ENCODE assay signal across 29 cellular contexts in the genomic region with DNA sequence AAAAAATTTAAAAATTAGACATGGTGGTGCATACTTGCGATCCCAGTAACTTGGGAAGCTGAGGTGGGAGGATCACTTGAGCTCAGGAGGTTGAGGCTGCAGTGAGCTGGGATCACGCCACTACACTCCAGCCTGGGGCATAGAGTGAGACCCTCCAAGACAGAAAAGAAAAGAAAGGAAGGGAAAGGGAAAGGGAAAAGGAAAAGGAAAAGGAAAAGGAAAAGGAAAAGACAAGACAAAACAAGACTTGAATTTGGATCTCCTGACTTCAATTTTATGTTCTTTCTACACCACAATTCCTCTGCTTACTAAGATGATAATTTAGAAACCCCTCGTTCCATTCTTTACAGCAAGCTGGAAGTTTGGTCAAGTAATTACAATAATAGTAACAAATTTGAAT.
"Had no signal": no experiment of that assay in that cellular context is flagged by ENCODE, and none has a peak within 500 bp of the region (broad histone marks: within the 10 kb centered on the region; RNA-seq: fewer than 3 reads in every experiment).

No MANE protein-coding gene starts in this region.

- H3K36me3 ChIP-seq: neural progenitor cell, ovary, right lobe of liver, sigmoid colon, suprapubic skin, tibial artery, transverse colon, upper lobe of right lung, uterus had no signal

- H3K4me2 ChIP-seq: neural progenitor cell had no signal

- H3K9me3 Mint-ChIP-seq: naive thymus-derived CD4-positive, alpha-beta T cell; nephron; neural progenitor cell; stimulated activated memory B cell treated with anti-CD40 and anti-IgM and Interleukin-4, amounts not matched to agents 10 μg/mL and 1 μg/mL and 100 μg/mL, for 72 hours; stimulated activated naive CD8-positive, alpha-beta T cell treated with anti-CD3 and anti-CD28 coated beads, Interleukin-15, amount 100 ng/mL, for 72 hours; type B pancreatic cell had no signal

- H3K4me1 Mint-ChIP-seq: stimulated activated memory B cell treated with anti-CD40 and anti-IgM and Interleukin-4, amounts not matched to agents 10 μg/mL and 1 μg/mL and 100 μg/mL, for 72 hours; stimulated activated naive CD8-positive, alpha-beta T cell treated with anti-CD3 and anti-CD28 coated beads, Interleukin-15, amount 100 ng/mL, for 72 hours had no signal

- H3K4me1 ChIP-seq: neural progenitor cell, parathyroid adenoma, psoas muscle, sigmoid colon, suprapubic skin, testis, transverse colon, upper lobe of right lung, uterus had no signal

- H3K27ac ChIP-seq: neural progenitor cell, ovary, parathyroid adenoma, psoas muscle, right lobe of liver, sigmoid colon, suprapubic skin, testis, tibial artery, transverse colon, upper lobe of right lung, uterus had no signal

- H3K27me3 ChIP-seq: neural progenitor cell, ovary, right lobe of liver, sigmoid colon, suprapubic skin, testis, tibial artery, transverse colon, upper lobe of right lung, uterus had no signal

- H3K4me3 Mint-ChIP-seq: naive thymus-derived CD4-positive, alpha-beta T cell; nephron; neural progenitor cell; stimulated activated memory B cell treated with anti-CD40 and anti-IgM and Interleukin-4, amounts not matched to agents 10 μg/mL and 1 μg/mL and 100 μg/mL, for 72 hours; stimulated activated naive CD8-positive, alpha-beta T cell treated with anti-CD3 and anti-CD28 coated beads, Interleukin-15, amount 100 ng/mL, for 72 hours; type B pancreatic cell had no signal

- H2AFZ ChIP-seq: neural progenitor cell, parathyroid adenoma had no signal

- H3K27me3 Mint-ChIP-seq: progenitor cell of endocrine pancreas; stimulated activated memory B cell treated with anti-CD40 and anti-IgM and Interleukin-4, amounts not matched to agents 10 μg/mL and 1 μg/mL and 100 μg/mL, for 72 hours; stimulated activated naive CD8-positive, alpha-beta T cell treated with anti-CD3 and anti-CD28 coated beads, Interleukin-15, amount 100 ng/mL, for 72 hours; type B pancreatic cell had no signal

- H3K27ac Mint-ChIP-seq: nephron; neural progenitor cell; progenitor cell of endocrine pancreas; stimulated activated memory B cell treated with anti-CD40 and anti-IgM and Interleukin-4, amounts not matched to agents 10 μg/mL and 1 μg/mL and 100 μg/mL, for 72 hours; stimulated activated naive CD8-positive, alpha-beta T cell treated with anti-CD3 and anti-CD28 coated beads, Interleukin-15, amount 100 ng/mL, for 72 hours; type B pancreatic cell had no signal

- H3K4me3 ChIP-seq: neural progenitor cell, ovary, psoas muscle, right lobe of liver, sigmoid colon, suprapubic skin, testis, tibial artery, transverse colon, upper lobe of right lung, uterus had no signal

- H3K79me2 ChIP-seq: parathyroid adenoma had no signal

- H3K36me3 Mint-ChIP-seq: stimulated activated memory B cell treated with anti-CD40 and anti-IgM and Interleukin-4, amounts not matched to agents 10 μg/mL and 1 μg/mL and 100 μg/mL, for 72 hours had no signal

- H3K9me3 ChIP-seq: ovary, psoas muscle, right lobe of liver, sigmoid colon, suprapubic skin, testis, tibial artery, transverse colon, upper lobe of right lung, uterus had no signal

- DNase-seq: naive thymus-derived CD4-positive, alpha-beta T cell; occipital lobe; ovary; psoas muscle; right cardiac atrium; right lobe of liver; sigmoid colon; small intestine; stimulated activated CD4-positive, alpha-beta T cell treated with anti-CD3 and anti-CD28 coated beads, Interleukin-15, amount 100 ng/mL, for 24 hours; stimulated activated CD4-positive, alpha-beta T cell treated with anti-CD3 and anti-CD28 coated beads, Interleukin-2, amount 100 ng/mL, for 24 hours; stimulated activated CD4-positive, alpha-beta T cell treated with anti-CD3 and anti-CD28 coated beads, Interleukin-2, amount 100 ng/mL, for 48 hours; stimulated activated CD4-positive, alpha-beta T cell treated with anti-CD3 and anti-CD28 coated beads, Interleukin-4, amount 100 ng/mL, for 24 hours; stimulated activated CD8-positive, alpha-beta memory T cell treated with anti-CD3 and anti-CD28 coated beads, Interleukin-4, amount 100 ng/mL, for 48 hours; stimulated activated naive CD4-positive, alpha-beta T cell; stimulated activated naive CD8-positive, alpha-beta T cell treated with anti-CD3 and anti-CD28 coated beads, Interleukin-15, amount 100 ng/mL, for 72 hours; stimulated activated naive CD8-positive, alpha-beta T cell treated with anti-CD3 and anti-CD28 coated beads, Interleukin-15, Interleukin-2, amounts not matched to agents 100 U/mL and 50 U/mL, for 24 hours; substantia nigra; testis; tibial artery; transverse colon; upper lobe of right lung; uterus had no signal

- ATAC-seq: naive thymus-derived CD4-positive, alpha-beta T cell; psoas muscle; right cardiac atrium; right lobe of liver; stimulated activated memory B cell treated with anti-CD40 and anti-IgM and Interleukin-4, amounts not matched to agents 10 μg/mL and 1 μg/mL and 100 μg/mL, for 72 hours; stimulated activated naive CD8-positive, alpha-beta T cell treated with anti-CD3 and anti-CD28 coated beads, Interleukin-15, amount 100 ng/mL, for 72 hours; stimulated activated naive CD8-positive, alpha-beta T cell treated with anti-CD3 and anti-CD28 coated beads, Interleukin-15, Interleukin-2, amounts not matched to agents 100 U/mL and 50 U/mL, for 24 hours; upper lobe of right lung had no signal
